In the genomic region with DNA sequence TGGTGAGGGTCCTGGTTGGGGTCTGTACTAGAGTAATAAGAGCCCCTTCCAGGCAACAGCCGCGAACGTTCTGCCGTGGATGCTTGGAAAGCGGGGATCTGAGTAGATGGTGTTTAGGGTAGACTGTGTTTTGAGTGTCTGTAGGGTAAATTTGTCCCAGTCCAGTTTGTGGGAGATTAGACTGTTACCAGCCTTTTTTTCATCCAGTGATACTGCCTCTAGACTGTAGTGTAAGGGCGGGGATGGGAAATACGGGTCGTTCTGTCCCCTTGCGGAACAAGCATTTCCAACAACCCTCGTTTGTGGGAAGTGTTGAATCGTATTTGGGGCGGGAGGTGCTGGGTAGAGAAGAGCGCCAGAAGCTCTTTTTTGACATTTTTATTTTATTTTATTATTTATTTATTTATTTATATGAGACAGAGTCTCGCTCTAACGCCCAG, we compare ENCODE assay signal across 8 cellular contexts. TPM values are rescaled to one million over a fixed set of nuclear protein-coding genes. Genes with fewer than 3 reads are reported as not detected.
DNase-seq lines count a peak whose midpoint lies in the region; ATAC-seq and TF ChIP-seq lines count a peak whose summit lies in the region.

No MANE protein-coding gene starts in this region.

- no peak for TF ChIP-seq CTCF in CD8-positive, alpha-beta T cell (IDR thresholded peaks at IDR 0.05)

- peak in 1 of 7 experiments; percentile 46 for DNase-seq in CD8-positive, alpha-beta T cell
- DNase-seq in SHP77 treated with DMSO at 0.1 percent for 48 hours (lab: John Stamatoyannopoulos, UW) = peak; percentile 14
- peak in 1 of 3 experiments; percentile 13 for DNase-seq in effector memory CD8-positive, alpha-beta T cell
- DNase-seq in midbrain (lab: John Stamatoyannopoulos, UW) = peak; percentile 43
- no peak for DNase-seq in aorta
- DNase-seq in activated CD8-positive, alpha-beta memory T cell treated with anti-CD3 and anti-CD28 coated beads for 24 hours = no peak

- H3K27ac Mint-ChIP-seq in CD8-positive, alpha-beta T cell = peak overlapping the region; percentile 97
- peak overlapping the region; percentile 97 to 100 for H3K27ac Mint-ChIP-seq in effector memory CD8-positive, alpha-beta T cell

- H3K27me3 ChIP-seq in CD8-positive, alpha-beta T cell (ENCODE audit: insufficient read depth, low read length) = no peaks in the 10 kb centered on the region
- no peaks in the 10 kb centered on the region for H3K27me3 ChIP-seq in aorta (ENCODE audit: control insufficient read depth in 1 of 2, insufficient read depth in 2 of 2, low read length in 1 of 2)

- H3K36me3 Mint-ChIP-seq in CD8-positive, alpha-beta T cell = peaks cover 36% of the 10 kb centered on the region
- H3K36me3 Mint-ChIP-seq in effector memory CD8-positive, alpha-beta T cell (ENCODE audit: insufficient read depth) = peaks cover 24% of the 10 kb centered on the region

- peaks cover 52% of the 10 kb centered on the region for H3K4me1 Mint-ChIP-seq in CD8-positive, alpha-beta T cell (ENCODE audit: low read depth)
- H3K4me1 Mint-ChIP-seq in effector memory CD8-positive, alpha-beta T cell (ENCODE audit: low read depth in 2 of 2) = peaks cover 27 to 49% of the 10 kb centered on the region in 2 donors

- ATAC-seq in CD8-positive, alpha-beta T cell = peak; percentile 58
- peak; percentile 25 for ATAC-seq in GM18870 (IDR thresholded peaks at IDR 0.05; ENCODE audit: unreplicated experiment)
- ATAC-seq in HG03432 (IDR thresholded peaks at IDR 0.05; ENCODE audit: unreplicated experiment) = peak; percentile 18
- peak; percentile 57 for ATAC-seq in effector memory CD8-positive, alpha-beta T cell (replicated peaks)
- peak; percentile 60 for ATAC-seq in aorta (ENCODE audit: low FRiP score)

- 0 to 1% methylated on average over 15 of the region's 15 CpGs for WGBS in aorta, 2 donors

- peak overlapping the region; percentile 95 for H3K27ac ChIP-seq in CD8-positive, alpha-beta T cell (ENCODE audit: low read depth, low read length)
- H3K27ac ChIP-seq in aorta (ENCODE audit: low read depth in 1 of 2, low read length in 2 of 2) = peak overlapping the region in 1 of 2 donors; percentile 82

- peak overlapping the region; percentile 95 for H3K4me3 Mint-ChIP-seq in CD8-positive, alpha-beta T cell
- peak overlapping the region; percentile 94 to 100 for H3K4me3 Mint-ChIP-seq in effector memory CD8-positive, alpha-beta T cell

- CTCF ChIA-PET in CD8-positive, alpha-beta T cell (lab: Charles Lee) = no interaction called here

- peak overlapping the region; percentile 78 for H3K4me3 ChIP-seq in CD8-positive, alpha-beta T cell (ENCODE audit: low read depth, low read length)
- H3K4me3 ChIP-seq in aorta (ENCODE audit: low read length in 2 of 2) = peak overlapping the region; percentile 79 to 82

- peaks cover 27% of the 10 kb centered on the region for H3K4me1 ChIP-seq in CD8-positive, alpha-beta T cell (ENCODE audit: insufficient read depth, low read length)
- no peaks in the 10 kb centered on the region for H3K4me1 ChIP-seq in aorta (ENCODE audit: control insufficient read depth in 1 of 2, insufficient read depth in 2 of 2, low read length in 2 of 2)

- H3K27me3 Mint-ChIP-seq in CD8-positive, alpha-beta T cell (ENCODE audit: low read depth) = no peaks in the 10 kb centered on the region
- H3K27me3 Mint-ChIP-seq in effector memory CD8-positive, alpha-beta T cell = no peaks in the 10 kb centered on the region

- no peaks in the 10 kb centered on the region for H3K9me3 Mint-ChIP-seq in CD8-positive, alpha-beta T cell
- no peaks in the 10 kb centered on the region for H3K9me3 Mint-ChIP-seq in effector memory CD8-positive, alpha-beta T cell

- POLR2A ChIA-PET in CD8-positive, alpha-beta T cell (lab: Charles Lee) = interaction anchor here (1.0 to 3.2 kb wide), 3 partner anchors 26 to 60 kb away, joined by 3 to 22 read pairs (median 13); a partner anchor contains a TSS

- no peaks in the 10 kb centered on the region for H3K36me3 ChIP-seq in CD8-positive, alpha-beta T cell (ENCODE audit: insufficient read depth, low read length)
- no peaks in the 10 kb centered on the region for H3K36me3 ChIP-seq in aorta (ENCODE audit: control insufficient read depth in 1 of 2, insufficient read depth in 2 of 2, low read length in 1 of 2)

- intact Hi-C loops in CD8-positive, alpha-beta T cell (cut with DNase I, micrococcal nuclease) = loop anchor here (2.0 kb wide), 2 partner anchors 56 to 102 kb away; no protein-coding TSS in a partner anchor
- intact Hi-C loops in aorta (cut with DNase I) = loop anchor here (5.0 to 10.0 kb wide), 2 partner anchors 96 to 103 kb away; no protein-coding TSS in a partner anchor

- no peaks in the 10 kb centered on the region for H3K9me3 ChIP-seq in CD8-positive, alpha-beta T cell (ENCODE audit: low read length)
- H3K9me3 ChIP-seq in aorta (ENCODE audit: control insufficient read depth, low read length) = no peaks in the 10 kb centered on the region

RNA-seq across cellular contexts. Expression of a gene that starts 0.4 kb away (rescaled TPM):
- total RNA-seq in CD8-positive, alpha-beta T cell = 10 to 100 TPM; 33.1 to 39.1 TPM
- total RNA-seq in aorta = 10 to 100 TPM; 16.0 to 21.9 TPM
- 10 to 100 TPM in 1 of 2 donors, 1 to 10 TPM in 1; 7.3 to 14.7 TPM for polyA plus RNA-seq in aorta

RNA-seq across cellular contexts. Expression of a gene that starts 0.5 kb away (rescaled TPM):
- total RNA-seq in CD8-positive, alpha-beta T cell = 10 to 100 TPM; 30.0 to 31.1 TPM
- total RNA-seq in aorta = 10 to 100 TPM; 16.8 to 20.8 TPM
- polyA plus RNA-seq in aorta = 10 to 100 TPM in 1 of 2 donors, 1 to 10 TPM in 1; 5.1 to 10.2 TPM

RNA-seq across cellular contexts. Expression of a gene that starts 26.3 kb away (rescaled TPM):
- 1 to 10 TPM; 8.5 to 9.0 TPM for total RNA-seq in CD8-positive, alpha-beta T cell
- 10 to 100 TPM; 38.7 to 65.8 TPM for total RNA-seq in aorta
- 10 to 100 TPM in 1 of 2 donors, 1 to 10 TPM in 1; 3.3 to 14.2 TPM for polyA plus RNA-seq in aorta

RNA-seq across cellular contexts. Expression of a gene that starts 53.6 kb away (rescaled TPM):
- total RNA-seq in CD8-positive, alpha-beta T cell = 10 to 100 TPM; 30.9 to 39.9 TPM
- total RNA-seq in aorta = 10 to 100 TPM; 85.6 to 88.0 TPM
- polyA plus RNA-seq in aorta = 10 to 100 TPM; 74.3 to 82.5 TPM

RNA-seq across cellular contexts. Expression of a gene that starts 58.1 kb away (rescaled TPM):
- 10 to 100 TPM; 28.1 to 28.4 TPM for total RNA-seq in CD8-positive, alpha-beta T cell
- 10 to 100 TPM; 76.9 to 78.8 TPM for total RNA-seq in aorta
- polyA plus RNA-seq in aorta = 10 to 100 TPM; 11.9 to 30.4 TPM

Comparison
In these comparisons a context has a peak if more than half of its experiments do, and no peak if none do; other contexts are left out.
1. DNase-seq: peak in SHP77 treated with DMSO at 0.1 percent for 48 hours (single experiment) and midbrain (single experiment); none in aorta (0 of 2) and activated CD8-positive, alpha-beta memory T cell treated with anti-CD3 and anti-CD28 coated beads for 24 hours (single experiment).
2. Peak in every context shown above with its lines, with median percentiles within 50 percentile points of each other: ATAC-seq.